In genomic region chr1:157163273-157164127, GRCh38 we compare ENCODE assay signal across 1 cellular context.
TF ChIP-seq lines count a peak whose summit lies in the region.

No MANE protein-coding gene starts in this region.

TF ChIP-seq in K562, 482 proteins besides CTCF, POLR2A, EP300 and RAD21 (continued from another document and continues in another):
- TF ChIP-seq REST (CRISPR knock-in tag; IDR thresholded peaks at IDR 0.05; ENCODE audit: low read depth) = no peak
- TF ChIP-seq PHF20 (IDR thresholded peaks at IDR 0.05; ENCODE audit: partially characterized antibody) = no peak
- no peak for TF ChIP-seq ZNF253 (CRISPR knock-in tag; conservative IDR thresholded peaks at IDR 0.05)
- no peak for TF ChIP-seq SRSF1 (IDR thresholded peaks at IDR 0.05; ENCODE audit: low read depth, low read length)
- TF ChIP-seq PCBP1 (IDR thresholded peaks at IDR 0.05; ENCODE audit: low read depth, low read length, poor library complexity, severe bottlenecking) = no peak
- no peak for TF ChIP-seq BRD9 (IDR thresholded peaks at IDR 0.05; ENCODE audit: low read depth, partially characterized antibody)
- peak; percentile 41; the same call in 1 of the 2 replicates for TF ChIP-seq TFAP4 (CRISPR knock-in tag; IDR thresholded peaks at IDR 0.05; ENCODE audit: borderline replicate concordance)
- TF ChIP-seq USF1 (CRISPR knock-in tag; IDR thresholded peaks at IDR 0.05) = peak; percentile 55; the same call in 1 of the 2 replicates
- no peak for TF ChIP-seq CEBPG (CRISPR knock-in tag; IDR thresholded peaks at IDR 0.05)
- no peak for TF ChIP-seq CEBPG (tag; conservative IDR thresholded peaks at IDR 0.05 in 1 of 2, IDR thresholded peaks at IDR 0.05 in 1 of 2)
- TF ChIP-seq BHLHE40 (IDR thresholded peaks at IDR 0.05; ENCODE audit: low read length) = peak; percentile 13; the same call in 1 of the 2 replicates
- TF ChIP-seq MNT (conservative IDR thresholded peaks at IDR 0.05) = no peak
- TF ChIP-seq ELK1 (CRISPR knock-in tag; IDR thresholded peaks at IDR 0.05) = no peak
- TF ChIP-seq ZNF165 (CRISPR knock-in tag; IDR thresholded peaks at IDR 0.05; ENCODE audit: borderline replicate concordance) = no peak
- no peak for TF ChIP-seq ZNF445 (CRISPR knock-in tag; IDR thresholded peaks at IDR 0.05; ENCODE audit: low read depth)
- no peak for TF ChIP-seq ETV1 (tag; conservative IDR thresholded peaks at IDR 0.05; ENCODE audit: low read depth)
- no peak for TF ChIP-seq ZNF347 (CRISPR knock-in tag; IDR thresholded peaks at IDR 0.05; ENCODE audit: low read depth)
- no peak for TF ChIP-seq DEAF1 (CRISPR knock-in tag; IDR thresholded peaks at IDR 0.05)
- no peak for TF ChIP-seq GMEB1 (CRISPR knock-in tag; IDR thresholded peaks at IDR 0.05)
- TF ChIP-seq PURB (CRISPR knock-in tag; IDR thresholded peaks at IDR 0.05; ENCODE audit: low read depth) = no peak
- TF ChIP-seq XRCC5 (IDR thresholded peaks at IDR 0.05; ENCODE audit: low read depth, low read length) = peak; percentile 71; the same call in 1 of the 2 replicates
- 0 out of 2 replicates have a peak, but pooled peaks have one; percentile 20 for TF ChIP-seq JUND (IDR thresholded peaks at IDR 0.05; ENCODE audit: borderline replicate concordance, low read depth, low read length)
- TF ChIP-seq JUND (tag; IDR thresholded peaks at IDR 0.05; ENCODE audit: borderline replicate concordance, low read depth, low read length) = no peak
- no peak for TF ChIP-seq BACH1 (tag; IDR thresholded peaks at IDR 0.05)
- no peak for TF ChIP-seq ZNF280A (IDR thresholded peaks at IDR 0.05; ENCODE audit: low read depth, partially characterized antibody)
- TF ChIP-seq EHMT2 (IDR thresholded peaks at IDR 0.05) = no peak
- TF ChIP-seq TFE3 (CRISPR knock-in tag; IDR thresholded peaks at IDR 0.05) = peak; percentile 54
- no peak for TF ChIP-seq THAP12 (CRISPR knock-in tag; IDR thresholded peaks at IDR 0.05)
- TF ChIP-seq RBM34 (IDR thresholded peaks at IDR 0.05; ENCODE audit: borderline replicate concordance, insufficient read depth, low read length) = no peak
- no peak for TF ChIP-seq SP1 (CRISPR knock-in tag; IDR thresholded peaks at IDR 0.05)
- TF ChIP-seq NFATC3 (IDR thresholded peaks at IDR 0.05) = no peak
- no peak for TF ChIP-seq NFE2 (IDR thresholded peaks at IDR 0.05; ENCODE audit: low read depth)
- no peak for TF ChIP-seq MAFF (IDR thresholded peaks at IDR 0.05; ENCODE audit: low read length)
- TF ChIP-seq ZNF408 (CRISPR knock-in tag; IDR thresholded peaks at IDR 0.05; ENCODE audit: low read depth) = no peak
- TF ChIP-seq ZNF449 (CRISPR knock-in tag; IDR thresholded peaks at IDR 0.05) = no peak
- TF ChIP-seq TOE1 (IDR thresholded peaks at IDR 0.05; ENCODE audit: borderline replicate concordance) = peak; percentile 59; the same call in 1 of the 2 replicates
- TF ChIP-seq TOE1 (CRISPR knock-in tag; IDR thresholded peaks at IDR 0.05; ENCODE audit: borderline replicate concordance, low read depth) = no peak
- no peak for TF ChIP-seq ZNF785 (CRISPR knock-in tag; IDR thresholded peaks at IDR 0.05)
- no peak for TF ChIP-seq ZNF232 (CRISPR knock-in tag; IDR thresholded peaks at IDR 0.05)
- peak; percentile 68; the same call in 1 of the 2 replicates for TF ChIP-seq RAD51 (IDR thresholded peaks at IDR 0.05; ENCODE audit: borderline replicate concordance, low read depth)
- peak; percentile 73 for TF ChIP-seq SMC3 (conservative IDR thresholded peaks at IDR 0.05; ENCODE audit: insufficient read depth, low read depth, low read length)
- no peak for TF ChIP-seq PRPF4 (IDR thresholded peaks at IDR 0.05; ENCODE audit: insufficient read depth, low read depth, low read length, poor library complexity, severe bottlenecking)
